8 cellular contexts compared by ENCODE assay signal in genomic region chr16:69448470-69449193, GRCh38. TPM values are rescaled to one million over a fixed set of nuclear protein-coding genes. Genes with fewer than 3 reads are reported as not detected.
DNase-seq lines count a peak whose midpoint lies in the region; ATAC-seq and TF ChIP-seq lines count a peak whose summit lies in the region.

No MANE protein-coding gene starts in this region.

- WGBS in body of pancreas, 2 donors, result 47 to 52% methylated on average over 3 of the region's 3 CpGs
- 47% methylated on average over 3 of the region's 3 CpGs for WGBS in right lobe of liver (ENCODE audit: insufficient coverage, low coverage, low lambda C conversion rate, missing lambda C conversion rate)

- H3K36me3 ChIP-seq in body of pancreas (replicated peaks in 1 of 2; ENCODE audit: insufficient read depth in 1 of 2, low read depth in 2 of 2) (no peaks in the 10 kb centered on the region), right lobe of liver (peaks cover 0 to 6% (median 0%) of the 10 kb centered on the region in 4 donors)

- H3K27me3 ChIP-seq in body of pancreas, result no peaks in the 10 kb centered on the region
- no peaks in the 10 kb centered on the region for H3K27me3 ChIP-seq in right lobe of liver

- TF ChIP-seq CTCF in body of pancreas (IDR thresholded peaks at IDR 0.05), result no peak
- no peak for TF ChIP-seq CTCF in right lobe of liver (IDR thresholded peaks at IDR 0.05)

- intact Hi-C loops in body of pancreas (cut with DNase I), result no loop called here
- intact Hi-C loops in right lobe of liver (cut with DNase I), result no loop called here

- peak; percentile 60 for DNase-seq in AG08395 (ENCODE audit: low spot score)
- DNase-seq in LHCN-M2 (ENCODE audit: low read depth), result peak; percentile 44
- peak in 2 of 4 donors; percentile 17 to 22 for DNase-seq in body of pancreas
- DNase-seq in right lobe of liver, result no peak
- DNase-seq in SW480 (ENCODE audit: low spot score), result no peak
- DNase-seq in T-helper 9 cell, result no peak

- no peak for TF ChIP-seq POLR2A in body of pancreas (IDR thresholded peaks at IDR 0.05)
- no peak for TF ChIP-seq POLR2A in right lobe of liver (IDR thresholded peaks at IDR 0.05)
- TF ChIP-seq POLR2A in GM18505 (IDR thresholded peaks at IDR 0.05; ENCODE audit: borderline replicate concordance, extremely low read depth, insufficient read depth, insufficient read length), result no peak

- H3K27ac ChIP-seq in body of pancreas, result peak overlapping the region in 3 of 4 donors; percentile 35 to 49 (median 47)
- H3K27ac ChIP-seq in right lobe of liver, result peak overlapping the region in 2 of 3 donors; percentile 29 to 50

- H3K4me1 ChIP-seq in body of pancreas (peaks cover 32% of the 10 kb centered on the region), right lobe of liver (peaks cover 0 to 33% (median 4%) of the 10 kb centered on the region in 4 donors)

- H3K4me3 ChIP-seq in body of pancreas (no peak overlapping the region), right lobe of liver (no peak overlapping the region)

- ATAC-seq in body of pancreas (peak; percentile 58), right lobe of liver (peak; percentile 73 to 91 (median 87)), GM18873 (IDR thresholded peaks at IDR 0.05; ENCODE audit: low FRiP score, unreplicated experiment) (no peak), GM18505 (IDR thresholded peaks at IDR 0.05; ENCODE audit: unreplicated experiment) (no peak)

- H3K9me3 ChIP-seq in body of pancreas (no peaks in the 10 kb centered on the region), right lobe of liver (no peaks in the 10 kb centered on the region)

RNA-seq across cellular contexts. Expression of gene CYB5B, which starts 24.2 kb away (rescaled TPM):
- total RNA-seq in LHCN-M2 (2014; rRNA removed) (60.7 and 67.3 TPM in 2 replicates), body of pancreas (10 to 100 TPM in 1 of 2 donors, 1 to 10 TPM in 1; 8.2 to 20.0 TPM), right lobe of liver (10 to 100 TPM; 19.1 to 42.1 (median 30.5) TPM)
- 86.2 TPM for polyA plus RNA-seq in LHCN-M2 (2012)

Comparison
In these comparisons a context has a peak if more than half of its experiments do, and no peak if none do; other contexts are left out.
1. DNase-seq: peak in AG08395 (single experiment) and LHCN-M2 (single experiment); none in right lobe of liver (0 of 3), SW480 (single experiment) and T-helper 9 cell (single experiment).
2. ATAC-seq: peak in body of pancreas (single experiment) and right lobe of liver (4 of 4); none in GM18873 (single experiment) and GM18505 (single experiment).